16 cellular contexts compared by ENCODE assay signal in genomic region chr12:10559241-10559640, GRCh38. TPM values are rescaled to one million over a fixed set of nuclear protein-coding genes. Genes with fewer than 3 reads are reported as not detected.
DNase-seq lines count a peak whose midpoint lies in the region; ATAC-seq, FAIRE-seq and TF ChIP-seq lines count a peak whose summit lies in the region.
"Had no signal": no experiment of that assay in that cellular context is flagged by ENCODE, and none has a peak within 500 bp of the region (broad histone marks: within the 10 kb centered on the region; RNA-seq: fewer than 3 reads in every experiment).

No MANE protein-coding gene starts in this region.

- FAIRE-seq in GM19239 (lab: Jason Lieb, UNC): peak; percentile 21

- peak overlapping the region; percentile 94 for H3K27ac Mint-ChIP-seq in central memory CD8-positive, alpha-beta T cell (ENCODE audit: low read depth)
- H3K27ac Mint-ChIP-seq: activated T-helper 17 cell treated with anti-CD3 and anti-CD28 coated beads, Interleukin-2, amount 50 U/mL, for 72 hours had no signal

- H3K36me3 ChIP-seq in Peyer's patch: no peaks in the 10 kb centered on the region
- H3K36me3 ChIP-seq: BE2C had no signal

- H3K4me1 ChIP-seq in Peyer's patch: no peaks in the 10 kb centered on the region
- H3K4me1 ChIP-seq: BE2C, testis had no signal

- H3K27me3 Mint-ChIP-seq in central memory CD8-positive, alpha-beta T cell: no peaks in the 10 kb centered on the region

- DNase-seq in GM19239 (ENCODE audit: insufficient read length, low spot score) (no peak), Peyer's patch (peak in 2 of 3 donors; percentile 24 to 46), NCI-H1105 (lab: John Stamatoyannopoulos, UW) (no peak), NCI-H82 treated with DMSO at 0.1 percent for 48 hours (lab: John Stamatoyannopoulos, UW; ENCODE audit: unreplicated experiment) (no peak), D341Med (ENCODE audit: low spot score) (no peak)
- peak; percentile 26 to 44 for DNase-seq in central memory CD8-positive, alpha-beta T cell (ENCODE audit: low spot score in 2 of 2)
- peak; percentile 62 for DNase-seq in stimulated activated CD8-positive, alpha-beta memory T cell treated with anti-CD3 and anti-CD28 coated beads, Interleukin-4, amount 100 ng/mL, for 48 hours
- DNase-seq: amygdala; BE2C; effector CD4-positive, alpha-beta T cell; glutamatergic neuron; NCI-H1694 treated with DMSO at 0.1 percent for 48 hours; NCI-H2227 treated with DMSO at 0.1 percent for 48 hours; stimulated activated CD4-positive, alpha-beta T cell treated with anti-CD3 and anti-CD28 coated beads, Interleukin-4, amount 100 ng/mL, for 24 hours; testis had no signal

- H3K36me3 Mint-ChIP-seq in central memory CD8-positive, alpha-beta T cell (ENCODE audit: insufficient read depth): peaks cover 24% of the 10 kb centered on the region

- no peak for TF ChIP-seq CTCF in Peyer's patch (IDR thresholded peaks at IDR 0.05)

- H3K9me3 ChIP-seq in Peyer's patch: no peaks in the 10 kb centered on the region
- H3K9me3 ChIP-seq: BE2C, testis had no signal

- no peaks in the 10 kb centered on the region for H3K27me3 ChIP-seq in Peyer's patch
- H3K27me3 ChIP-seq: testis had no signal

- H3K4me3 ChIP-seq in Peyer's patch: no peak overlapping the region
- H3K4me3 ChIP-seq: testis had no signal

- peak; percentile 58 for ATAC-seq in central memory CD8-positive, alpha-beta T cell (replicated peaks; ENCODE audit: extremely low read depth, poor library complexity, severe bottlenecking)
- ATAC-seq: activated T-helper 17 cell treated with anti-CD3 and anti-CD28 coated beads, Interleukin-2, amount 50 U/mL, for 72 hours had no signal

- H3K4me3 Mint-ChIP-seq in central memory CD8-positive, alpha-beta T cell: peak overlapping the region; percentile 79
- H3K4me3 Mint-ChIP-seq: activated T-helper 17 cell treated with anti-CD3 and anti-CD28 coated beads, Interleukin-2, amount 50 U/mL, for 72 hours had no signal

- no peak overlapping the region for H3K27ac ChIP-seq in Peyer's patch
- H3K27ac ChIP-seq: testis had no signal

- no peaks in the 10 kb centered on the region for H3K9me3 Mint-ChIP-seq in central memory CD8-positive, alpha-beta T cell
- H3K9me3 Mint-ChIP-seq: activated T-helper 17 cell treated with anti-CD3 and anti-CD28 coated beads, Interleukin-2, amount 50 U/mL, for 72 hours had no signal

- H3K4me1 Mint-ChIP-seq in central memory CD8-positive, alpha-beta T cell: peaks cover 54% of the 10 kb centered on the region
- H3K4me1 Mint-ChIP-seq: activated T-helper 17 cell treated with anti-CD3 and anti-CD28 coated beads, Interleukin-2, amount 50 U/mL, for 72 hours had no signal

- no peak for TF ChIP-seq POLR2A in Peyer's patch (IDR thresholded peaks at IDR 0.05)

RNA-seq across cellular contexts. Expression of gene EIF2S3B, which starts 53.6 kb away (rescaled TPM):
- total RNA-seq in Peyer's patch: 1 to 10 TPM in 2 of 4 donors, not detected in 2; 1.5 to 1.7 TPM

RNA-seq across cellular contexts. Expression of gene MAGOHB, which starts 54.2 kb away (rescaled TPM):
- total RNA-seq in Peyer's patch: 10 to 100 TPM in 2 of 4 donors, 1 to 10 TPM in 2; 7.7 to 28.9 (median 9.8) TPM

Comparison
In these comparisons a context has a peak if more than half of its experiments do, and no peak if none do; other contexts are left out.
1. DNase-seq: peak in Peyer's patch (2 of 3), central memory CD8-positive, alpha-beta T cell (2 of 2) and stimulated activated CD8-positive, alpha-beta memory T cell treated with anti-CD3 and anti-CD28 coated beads, Interleukin-4, amount 100 ng/mL, for 48 hours (single experiment); none in GM19239 (single experiment), NCI-H1105 (single experiment), NCI-H82 treated with DMSO at 0.1 percent for 48 hours (single experiment) and D341Med (single experiment).